ENCODE assay signal across 8 cellular contexts in genomic region chr1:2205191-2205952, GRCh38. TPM values are rescaled to one million over a fixed set of nuclear protein-coding genes. Genes with fewer than 3 reads are reported as not detected.
A peak's percentile ranks its signal among the peaks of the same experiment; 100 is the strongest.
DNase-seq lines count a peak whose midpoint lies in the region; ATAC-seq and TF ChIP-seq lines count a peak whose summit lies in the region.

No MANE protein-coding gene starts in this region.

- peak overlapping the region; percentile 67 for H3K4me3 ChIP-seq in BLaER1
- peak overlapping the region; percentile 47 to 49 for H3K4me3 ChIP-seq in Panc1 (ENCODE audit: low read depth in 2 of 2, low read length in 2 of 2)
- peak overlapping the region; percentile 44 to 48 for H3K4me3 ChIP-seq in foreskin fibroblast (ENCODE audit: low read depth in 1 of 2, low read length in 2 of 2)
- peak overlapping the region in 1 of 2 donors; percentile 82 for H3K4me3 ChIP-seq in neuronal stem cell (ENCODE audit: low read length in 2 of 2)
- peak overlapping the region; percentile 54 to 55 for H3K4me3 ChIP-seq in testis

- no peaks in the 10 kb centered on the region for H3K79me1 ChIP-seq in neuronal stem cell (ENCODE audit: low read depth, low read length)

- H2AK5ac ChIP-seq in neuronal stem cell (ENCODE audit: low read depth, low read length): peak overlapping the region; percentile 99

- DNase-seq in Panc1 (ENCODE audit: low read depth, low spot score): no peak
- peak; percentile 87 for DNase-seq in activated effector memory CD4-positive, alpha-beta T cell treated with Interleukin-2 at 50 U/mL for 16 hours
- DNase-seq in foreskin fibroblast: peak; percentile 93 to 98
- peak; percentile 90 for DNase-seq in neuronal stem cell (ENCODE audit: low spot score)
- peak; percentile 97 for DNase-seq in testis

- peak overlapping the region; percentile 91 for H3K23ac ChIP-seq in neuronal stem cell (ENCODE audit: low read depth, low read length, poor library complexity)

- H3K14ac ChIP-seq in neuronal stem cell (ENCODE audit: low read length): peak overlapping the region; percentile 84

- in situ Hi-C loops in Panc1 (cut with HindIII; ENCODE audit: low pct_unique_long_range_greater_than_20kb, low sequenced_read_pairs): no loop called here

- H3K27ac ChIP-seq in BLaER1: peak overlapping the region; percentile 35; the same call in 1 of the 2 replicates
- H3K27ac ChIP-seq in Panc1 (ENCODE audit: low read length): peak overlapping the region; percentile 82
- H3K27ac ChIP-seq in neuronal stem cell (replicated peaks; ENCODE audit: low read length): no peak overlapping the region
- H3K27ac ChIP-seq in testis: peak overlapping the region; percentile 67 to 94

- intact Hi-C loops in Panc1 (cut with micrococcal nuclease; ENCODE audit: unreplicated experiment): no loop called here
- intact Hi-C loops in testis (cut with DNase I; ENCODE audit: low total_unique reads): loop anchor here (10.0 kb wide), 1 partner anchor 109 kb away; no protein-coding TSS in a partner anchor

- peak; percentile 61 for ATAC-seq in GM19328 (IDR thresholded peaks at IDR 0.05; ENCODE audit: unreplicated experiment)
- peak; percentile 66 for ATAC-seq in HG03521 (IDR thresholded peaks at IDR 0.05; ENCODE audit: unreplicated experiment)
- ATAC-seq in Panc1: peak; percentile 54

- H4K8ac ChIP-seq in neuronal stem cell (ENCODE audit: low read depth, low read length): no peak overlapping the region

- BruUV-seq in Panc1 (replicated peaks; lab: Mats Ljungman, UMichigan): no TSS peak

- peak overlapping the region; percentile 61 for H2AFZ ChIP-seq in neuronal stem cell (ENCODE audit: low read length)

- CTCF ChIA-PET in Panc1 (lab: Charles Lee): interaction anchor here (0.5 to 1.1 kb wide), 2 partner anchors 177 to 459 kb away, joined by 3 to 4 read pairs; no protein-coding TSS in a partner anchor

- peak overlapping the region; percentile 99 for H2BK15ac ChIP-seq in neuronal stem cell (ENCODE audit: low read length)

- H2BK120ac ChIP-seq in neuronal stem cell (ENCODE audit: low read depth, low read length): peak overlapping the region; percentile 61

- H4K91ac ChIP-seq in neuronal stem cell (ENCODE audit: low read depth, low read length, poor library complexity): peak overlapping the region; percentile 79

- no CpG with 5 or more reads among the region's 84 CpGs for WGBS in neuronal stem cell (ENCODE audit: extremely low coverage in 2 of 2, insufficient read length in 2 of 2, insufficient replicate concordance in 1 of 2), 2 donors
- WGBS in testis, 2 donors: 21 to 37% methylated on average over 4 to 62 of the region's 84 CpGs

- H2BK5ac ChIP-seq in neuronal stem cell (ENCODE audit: low read length): peak overlapping the region; percentile 26

- POLR2A ChIA-PET in Panc1 (lab: Charles Lee): no interaction called here

- H3K36me3 ChIP-seq in BLaER1 (no peaks in the 10 kb centered on the region), Panc1 (ENCODE audit: control insufficient read depth, insufficient read depth, low read length) (no peaks in the 10 kb centered on the region), neuronal stem cell (replicated peaks in 1 of 2; ENCODE audit: control insufficient read depth in 2 of 2, insufficient read depth in 2 of 2, low read length in 2 of 2) (no peaks in the 10 kb centered on the region), testis (ENCODE audit: low read depth, missing control alignments) (no peaks in the 10 kb centered on the region)

- H3K4me2 ChIP-seq in BLaER1 (peak overlapping the region; percentile 98), neuronal stem cell (ENCODE audit: insufficient read depth, low read length, poor library complexity, severe bottlenecking) (peak overlapping the region; percentile 97)

- TF ChIP-seq CTCF in Panc1 (IDR thresholded peaks at IDR 0.05): no peak
- TF ChIP-seq CTCF in foreskin fibroblast (IDR thresholded peaks at IDR 0.05; ENCODE audit: low read depth, low read length): no peak
- TF ChIP-seq CTCF in testis (IDR thresholded peaks at IDR 0.05): no peak

- H3K18ac ChIP-seq in neuronal stem cell (ENCODE audit: low read length): peak overlapping the region; percentile 91

- H3K9me3 ChIP-seq in BLaER1: no peaks in the 10 kb centered on the region
- no peaks in the 10 kb centered on the region for H3K9me3 ChIP-seq in Panc1 (ENCODE audit: control insufficient read depth, insufficient read depth, low read depth, low read length)
- no peaks in the 10 kb centered on the region for H3K9me3 ChIP-seq in neuronal stem cell (replicated peaks in 1 of 2; ENCODE audit: control insufficient read depth in 2 of 2, insufficient read depth in 1 of 2, low read depth in 1 of 2, low read length in 2 of 2)
- H3K9me3 ChIP-seq in testis: no peaks in the 10 kb centered on the region

- peak overlapping the region; percentile 45; the same call in 1 of the 2 replicates for H3K9ac ChIP-seq in BLaER1
- peak overlapping the region; percentile 83 for H3K9ac ChIP-seq in neuronal stem cell (ENCODE audit: low read depth, low read length, poor library complexity)

- peaks cover 83% of the 10 kb centered on the region for H3K4me1 ChIP-seq in BLaER1
- peaks cover 55% of the 10 kb centered on the region for H3K4me1 ChIP-seq in Panc1 (ENCODE audit: control insufficient read depth, insufficient read depth, low read length)
- peaks cover 24 to 46% of the 10 kb centered on the region in 2 donors for H3K4me1 ChIP-seq in neuronal stem cell (ENCODE audit: control insufficient read depth in 2 of 2, insufficient read depth in 1 of 2, low read depth in 1 of 2, low read length in 2 of 2)
- peaks cover 43% of the 10 kb centered on the region for H3K4me1 ChIP-seq in testis

- no peak for TF ChIP-seq POLR2A in testis (IDR thresholded peaks at IDR 0.05)

- no peaks in the 10 kb centered on the region for H3K27me3 ChIP-seq in BLaER1
- no peaks in the 10 kb centered on the region for H3K27me3 ChIP-seq in Panc1 (ENCODE audit: control insufficient read depth, insufficient read depth, low read length)
- peaks cover 0 to 10% (median 0%) of the 10 kb centered on the region in 3 experiments for H3K27me3 ChIP-seq in neuronal stem cell (ENCODE audit: control insufficient read depth in 3 of 3, insufficient read depth in 3 of 3, low read depth in 1 of 3, low read length in 3 of 3)
- no peaks in the 10 kb centered on the region for H3K27me3 ChIP-seq in testis

- peak overlapping the region; percentile 88 for H2BK12ac ChIP-seq in neuronal stem cell (ENCODE audit: low read length)

- peak overlapping the region; percentile 84 for H3K4ac ChIP-seq in neuronal stem cell (ENCODE audit: low read length)

- peaks cover 10% of the 10 kb centered on the region for H4K20me1 ChIP-seq in BLaER1

RNA-seq across cellular contexts. Expression of gene FAAP20, which starts 10.8 kb away (rescaled TPM):
- total RNA-seq in Panc1 (2021; ENCODE audit: unreplicated experiment): 177 TPM
- polyA plus RNA-seq in Panc1 (2012; ENCODE audit: insufficient read length): 197 TPM
- 108 TPM for polyA plus RNA-seq in neuronal stem cell (2013, experiment 1 of 2)
- 108 TPM for polyA plus RNA-seq in neuronal stem cell (2013, experiment 2 of 2)
- total RNA-seq in testis: 10 to 100 TPM; 65.5 to 72.0 TPM
- 72.6 TPM for polyA plus RNA-seq in testis (ENCODE audit: insufficient read depth, low read depth, low replicate concordance)

RNA-seq across cellular contexts. Expression of gene SKI, which starts 22.7 kb away (rescaled TPM):
- total RNA-seq in Panc1 (2021; ENCODE audit: unreplicated experiment) (63.2 TPM), testis (10 to 100 TPM; 85.7 to 87.1 TPM)
- polyA plus RNA-seq in Panc1 (2012; ENCODE audit: insufficient read length): 35.0 TPM
- polyA plus RNA-seq in neuronal stem cell (2013, experiment 1 of 2): 37.5 TPM
- 41.3 TPM for polyA plus RNA-seq in neuronal stem cell (2013, experiment 2 of 2)
- 40.2 TPM for polyA plus RNA-seq in testis (ENCODE audit: insufficient read depth, low read depth, low replicate concordance)
